ENCODE assay signal across 22 cellular contexts in genomic region chr11:20060180-20060579, GRCh38.
A peak's percentile ranks its signal among the peaks of the same experiment; 100 is the strongest.
DNase-seq lines count a peak whose midpoint lies in the region; ATAC-seq and TF ChIP-seq lines count a peak whose summit lies in the region.
"Had no signal": no experiment of that assay in that cellular context is flagged by ENCODE, and none has a peak within 500 bp of the region (broad histone marks: within the 10 kb centered on the region; RNA-seq: fewer than 3 reads in every experiment).

No MANE protein-coding gene starts in this region.

- H3K4me1 ChIP-seq in left ventricle myocardium inferior (peaks cover 63% of the 10 kb centered on the region), right cardiac atrium (ENCODE audit: control insufficient read depth, insufficient read depth, low read length) (no peaks in the 10 kb centered on the region)

- no peaks in the 10 kb centered on the region for H4K20me1 ChIP-seq in neural cell (ENCODE audit: insufficient read depth)

- no peak for TF ChIP-seq RAD21 in neural cell (conservative IDR thresholded peaks at IDR 0.05)

- in situ Hi-C loops in brain microvascular endothelial cell (cut with HindIII; ENCODE audit: low pct_ligation_motif_present, low sequenced_read_pairs), result no loop called here

- no peaks in the 10 kb centered on the region for H3K27me3 ChIP-seq in left ventricle myocardium inferior (ENCODE audit: low read depth)
- H3K27me3 ChIP-seq in right cardiac atrium (ENCODE audit: control insufficient read depth, insufficient read depth), result no peaks in the 10 kb centered on the region
- H3K27me3 ChIP-seq in neural cell (ENCODE audit: insufficient read depth, low read depth, low read length), result no peaks in the 10 kb centered on the region
- no peaks in the 10 kb centered on the region for H3K27me3 ChIP-seq in brain microvascular endothelial cell (replicated peaks)
- H3K27me3 ChIP-seq: dorsolateral prefrontal cortex, thyroid gland had no signal

- H3K36me3 ChIP-seq in left ventricle myocardium inferior (peaks cover 22% of the 10 kb centered on the region), neural cell (ENCODE audit: insufficient read depth, low read length) (no peaks in the 10 kb centered on the region), brain microvascular endothelial cell (replicated peaks) (peaks cover 26% of the 10 kb centered on the region)

- no peaks in the 10 kb centered on the region for H3F3A ChIP-seq in neural cell (ENCODE audit: insufficient read depth, low read length, poor library complexity, severe bottlenecking)

- ATAC-seq in right cardiac atrium (no peak), HG03097 (IDR thresholded peaks at IDR 0.05; ENCODE audit: low FRiP score, unreplicated experiment) (no peak)
- ATAC-seq: A549; activated CD8-positive, alpha-beta T cell treated with anti-CD3 and anti-CD28 coated beads, Interleukin-2, amount 10 ng/mL, durations not matched to agents 7 days and 5 days; HCT116 had no signal

- no peaks in the 10 kb centered on the region for H3K9me2 ChIP-seq in neural cell (ENCODE audit: insufficient read depth, low read length)

- intact Hi-C loops in left ventricle myocardium inferior (cut with micrococcal nuclease) (no loop called here), right cardiac atrium (cut with DNase I) (no loop called here)

- H3K4me2 ChIP-seq in neural cell (ENCODE audit: low read length), result no peak overlapping the region
- H3K4me2 ChIP-seq: A549 had no signal

- no peak for DNase-seq in left ventricle myocardium inferior
- no peak for DNase-seq in right cardiac atrium
- peak; percentile 43 for DNase-seq in glomerular visceral epithelial cell (ENCODE audit: extremely low spot score)
- no peak for DNase-seq in cerebellar nuclear complex (lab: John Stamatoyannopoulos, UW)
- no peak for DNase-seq in brain microvascular endothelial cell
- no peak for DNase-seq in AG20443 (ENCODE audit: low spot score)
- DNase-seq: activated CD4-positive, alpha-beta T cell treated with anti-CD3 and anti-CD28 coated beads for 1 hour; activated CD8-positive, alpha-beta T cell treated with anti-CD3 and anti-CD28 coated beads, Interleukin-2, amount 10 ng/mL, durations not matched to agents 7 days and 5 days; activated effector memory CD4-positive, alpha-beta T cell treated with Interleukin-2 at 50 U/mL for 16 hours; activated naive CD8-positive, alpha-beta T cell treated with anti-CD3 and anti-CD28 coated beads, Interleukin-2, amount 10 ng/mL, durations not matched to agents 7 days and 5 days; CD4-positive, alpha-beta memory T cell; dorsolateral prefrontal cortex; NCI-H1417 treated with DMSO at 0.1 percent for 48 hours; NCI-H2081 treated with DMSO at 0.1 percent for 48 hours; NCI-H446; NCI-H82; thyroid gland had no signal

- TF ChIP-seq EP300 in neural cell (conservative IDR thresholded peaks at IDR 0.05; ENCODE audit: poor library complexity, severe bottlenecking), result no peak

- no peaks in the 10 kb centered on the region for H3K9me3 ChIP-seq in left ventricle myocardium inferior (replicated peaks)
- H3K9me3 ChIP-seq in right cardiac atrium (ENCODE audit: control insufficient read depth, low read length), result no peaks in the 10 kb centered on the region
- H3K9me3 ChIP-seq in neural cell (ENCODE audit: low read length), result no peaks in the 10 kb centered on the region
- H3K9me3 ChIP-seq: A549, thyroid gland had no signal

- WGBS in right cardiac atrium, result 92% methylated on average over 3 of the region's 3 CpGs

- TF ChIP-seq CTCF in left ventricle myocardium inferior (IDR thresholded peaks at IDR 0.05; ENCODE audit: borderline replicate concordance) (no peak), neural cell (IDR thresholded peaks at IDR 0.05; ENCODE audit: poor library complexity, severe bottlenecking) (no peak), brain microvascular endothelial cell (IDR thresholded peaks at IDR 0.05; ENCODE audit: low read depth, low read length, missing control alignments) (no peak)

- H2AFZ ChIP-seq in neural cell (ENCODE audit: low read depth, low read length), result no peak overlapping the region

- no peaks in the 10 kb centered on the region for H3K79me2 ChIP-seq in neural cell (replicated peaks; ENCODE audit: insufficient read depth, low read length)

- H3K27ac ChIP-seq in left ventricle myocardium inferior (replicated peaks) (peak overlapping the region; percentile 59), right cardiac atrium (ENCODE audit: low read length) (no peak overlapping the region), neural cell (ENCODE audit: low read length) (peak overlapping the region; percentile 66), brain microvascular endothelial cell (no peak overlapping the region)
- H3K27ac ChIP-seq: A549 had no signal

- H3K9ac ChIP-seq in neural cell (ENCODE audit: low read length), result no peak overlapping the region

- H3K4me3 ChIP-seq in left ventricle myocardium inferior, result no peak overlapping the region
- no peak overlapping the region for H3K4me3 ChIP-seq in right cardiac atrium (ENCODE audit: low read length)
- H3K4me3 ChIP-seq in neural cell (ENCODE audit: low read length), result no peak overlapping the region
- H3K4me3 ChIP-seq in brain microvascular endothelial cell (ENCODE audit: low read depth, low read length), result no peak overlapping the region
- H3K4me3 ChIP-seq: A549, dorsolateral prefrontal cortex, lung, thyroid gland had no signal

TF ChIP-seq in neural cell, 6 proteins besides CTCF, POLR2A, EP300 and RAD21:
- no peak for TF ChIP-seq POLR2AphosphoS5 (IDR thresholded peaks at IDR 0.05)
- no peak for TF ChIP-seq SMC3 (conservative IDR thresholded peaks at IDR 0.05; ENCODE audit: poor library complexity)
- no peak for TF ChIP-seq EZH2 (IDR thresholded peaks at IDR 0.05; ENCODE audit: borderline replicate concordance, insufficient read depth, low read length, poor library complexity, severe bottlenecking)
- no peak for TF ChIP-seq MXI1 (conservative IDR thresholded peaks at IDR 0.05; ENCODE audit: poor library complexity, severe bottlenecking)
- no peak for TF ChIP-seq REST (IDR thresholded peaks at IDR 0.05; ENCODE audit: borderline replicate concordance)
- TF ChIP-seq TAF1 (IDR thresholded peaks at IDR 0.05; ENCODE audit: low read depth), result no peak

Comparison
In these comparisons a context has a peak if more than half of its experiments do, and no peak if none do; other contexts are left out.
1. H3K27ac ChIP-seq: peak in left ventricle myocardium inferior (single experiment) and neural cell (single experiment); none in right cardiac atrium (single experiment) and brain microvascular endothelial cell (single experiment).